ENCODE assay signal across 1 cellular context in the genomic region with DNA sequence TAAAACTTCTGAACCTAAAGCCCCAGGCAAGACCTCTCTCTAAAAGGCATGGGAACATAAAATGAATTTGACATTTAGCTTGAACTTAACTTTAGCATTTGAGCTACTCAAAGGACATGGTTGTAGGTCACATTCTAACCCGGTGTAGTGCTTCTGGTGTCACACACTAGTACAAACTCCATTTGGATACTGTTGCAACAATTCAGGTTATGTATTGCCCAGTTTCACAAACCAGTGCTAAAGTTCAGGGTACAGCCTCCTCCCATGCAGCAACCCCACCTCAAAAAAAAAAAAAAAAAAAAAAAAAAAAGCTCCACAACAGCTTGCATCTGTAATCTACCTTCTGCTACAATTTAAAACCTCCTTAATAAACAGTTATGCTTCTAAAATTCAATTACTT.
TF ChIP-seq lines count a peak whose summit lies in the region.

No MANE protein-coding gene starts in this region.

TF ChIP-seq in HepG2, 621 proteins besides CTCF, POLR2A, EP300 and RAD21 (continued from another document and continues in another):
- TF ChIP-seq, protein P1, sequence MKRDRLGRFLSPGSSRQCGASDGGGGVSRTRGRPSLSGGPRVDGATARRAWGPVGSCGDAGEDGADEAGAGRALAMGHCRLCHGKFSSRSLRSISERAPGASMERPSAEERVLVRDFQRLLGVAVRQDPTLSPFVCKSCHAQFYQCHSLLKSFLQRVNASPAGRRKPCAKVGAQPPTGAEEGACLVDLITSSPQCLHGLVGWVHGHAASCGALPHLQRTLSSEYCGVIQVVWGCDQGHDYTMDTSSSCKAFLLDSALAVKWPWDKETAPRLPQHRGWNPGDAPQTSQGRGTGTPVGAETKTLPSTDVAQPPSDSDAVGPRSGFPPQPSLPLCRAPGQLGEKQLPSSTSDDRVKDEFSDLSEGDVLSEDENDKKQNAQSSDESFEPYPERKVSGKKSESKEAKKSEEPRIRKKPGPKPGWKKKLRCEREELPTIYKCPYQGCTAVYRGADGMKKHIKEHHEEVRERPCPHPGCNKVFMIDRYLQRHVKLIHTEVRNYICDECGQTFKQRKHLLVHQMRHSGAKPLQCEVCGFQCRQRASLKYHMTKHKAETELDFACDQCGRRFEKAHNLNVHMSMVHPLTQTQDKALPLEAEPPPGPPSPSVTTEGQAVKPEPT (CRISPR knock-in tag; IDR thresholded peaks at IDR 0.05; ENCODE audit: low read depth): no peak
- TF ChIP-seq, protein P2, sequence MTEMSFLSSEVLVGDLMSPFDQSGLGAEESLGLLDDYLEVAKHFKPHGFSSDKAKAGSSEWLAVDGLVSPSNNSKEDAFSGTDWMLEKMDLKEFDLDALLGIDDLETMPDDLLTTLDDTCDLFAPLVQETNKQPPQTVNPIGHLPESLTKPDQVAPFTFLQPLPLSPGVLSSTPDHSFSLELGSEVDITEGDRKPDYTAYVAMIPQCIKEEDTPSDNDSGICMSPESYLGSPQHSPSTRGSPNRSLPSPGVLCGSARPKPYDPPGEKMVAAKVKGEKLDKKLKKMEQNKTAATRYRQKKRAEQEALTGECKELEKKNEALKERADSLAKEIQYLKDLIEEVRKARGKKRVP (CRISPR knock-in tag; IDR thresholded peaks at IDR 0.05): peak in 1 of 2 experiments; percentile 77; a peak in 2 of 4 replicates
- TF ChIP-seq PRMT3 (CRISPR knock-in tag; IDR thresholded peaks at IDR 0.05; ENCODE audit: borderline replicate concordance, low read depth): no peak
- TF ChIP-seq, protein P3, sequence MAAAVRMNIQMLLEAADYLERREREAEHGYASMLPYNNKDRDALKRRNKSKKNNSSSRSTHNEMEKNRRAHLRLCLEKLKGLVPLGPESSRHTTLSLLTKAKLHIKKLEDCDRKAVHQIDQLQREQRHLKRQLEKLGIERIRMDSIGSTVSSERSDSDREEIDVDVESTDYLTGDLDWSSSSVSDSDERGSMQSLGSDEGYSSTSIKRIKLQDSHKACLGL (CRISPR knock-in tag; IDR thresholded peaks at IDR 0.05): no peak
- TF ChIP-seq, protein P4, sequence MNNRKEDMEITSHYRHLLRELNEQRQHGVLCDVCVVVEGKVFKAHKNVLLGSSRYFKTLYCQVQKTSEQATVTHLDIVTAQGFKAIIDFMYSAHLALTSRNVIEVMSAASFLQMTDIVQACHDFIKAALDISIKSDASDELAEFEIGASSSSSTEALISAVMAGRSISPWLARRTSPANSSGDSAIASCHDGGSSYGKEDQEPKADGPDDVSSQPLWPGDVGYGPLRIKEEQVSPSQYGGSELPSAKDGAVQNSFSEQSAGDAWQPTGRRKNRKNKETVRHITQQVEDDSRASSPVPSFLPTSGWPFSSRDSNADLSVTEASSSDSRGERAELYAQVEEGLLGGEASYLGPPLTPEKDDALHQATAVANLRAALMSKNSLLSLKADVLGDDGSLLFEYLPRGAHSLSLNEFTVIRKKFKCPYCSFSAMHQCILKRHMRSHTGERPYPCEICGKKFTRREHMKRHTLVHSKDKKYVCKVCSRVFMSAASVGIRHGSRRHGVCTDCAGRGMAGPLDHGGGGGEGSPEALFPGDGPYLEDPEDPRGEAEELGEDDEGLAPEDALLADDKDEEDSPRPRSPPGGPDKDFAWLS (CRISPR knock-in tag; IDR thresholded peaks at IDR 0.05; ENCODE audit: borderline replicate concordance): no peak
- no peak for TF ChIP-seq ZNF333 (CRISPR knock-in tag; IDR thresholded peaks at IDR 0.05; ENCODE audit: borderline replicate concordance)
- no peak for TF ChIP-seq ZNF430 (CRISPR knock-in tag; IDR thresholded peaks at IDR 0.05)
- no peak for TF ChIP-seq ZZZ3 (CRISPR knock-in tag; IDR thresholded peaks at IDR 0.05; ENCODE audit: borderline replicate concordance)
- TF ChIP-seq, protein P5, sequence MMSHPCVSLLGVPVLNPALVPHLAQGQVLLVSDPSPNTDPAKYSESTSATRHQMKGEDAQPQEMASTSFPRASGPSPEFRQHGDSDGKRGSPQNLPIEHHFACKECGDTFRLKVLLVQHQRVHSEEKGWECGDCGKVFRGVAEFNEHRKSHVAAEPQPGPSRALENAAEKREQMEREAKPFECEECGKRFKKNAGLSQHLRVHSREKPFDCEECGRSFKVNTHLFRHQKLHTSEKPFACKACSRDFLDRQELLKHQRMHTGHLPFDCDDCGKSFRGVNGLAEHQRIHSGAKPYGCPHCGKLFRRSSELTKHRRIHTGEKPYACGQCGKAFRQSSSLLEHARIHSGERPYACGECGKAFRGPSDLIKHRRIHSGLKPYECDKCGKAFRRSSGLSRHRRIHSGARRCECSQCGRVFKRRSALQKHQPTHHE (CRISPR knock-in tag; IDR thresholded peaks at IDR 0.05; ENCODE audit: borderline replicate concordance): no peak
- TF ChIP-seq, protein P6, sequence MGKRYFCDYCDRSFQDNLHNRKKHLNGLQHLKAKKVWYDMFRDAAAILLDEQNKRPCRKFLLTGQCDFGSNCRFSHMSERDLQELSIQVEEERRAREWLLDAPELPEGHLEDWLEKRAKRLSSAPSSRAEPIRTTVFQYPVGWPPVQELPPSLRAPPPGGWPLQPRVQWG (CRISPR knock-in tag; IDR thresholded peaks at IDR 0.05; ENCODE audit: borderline replicate concordance, low read depth): no peak
- TF ChIP-seq, protein P7, sequence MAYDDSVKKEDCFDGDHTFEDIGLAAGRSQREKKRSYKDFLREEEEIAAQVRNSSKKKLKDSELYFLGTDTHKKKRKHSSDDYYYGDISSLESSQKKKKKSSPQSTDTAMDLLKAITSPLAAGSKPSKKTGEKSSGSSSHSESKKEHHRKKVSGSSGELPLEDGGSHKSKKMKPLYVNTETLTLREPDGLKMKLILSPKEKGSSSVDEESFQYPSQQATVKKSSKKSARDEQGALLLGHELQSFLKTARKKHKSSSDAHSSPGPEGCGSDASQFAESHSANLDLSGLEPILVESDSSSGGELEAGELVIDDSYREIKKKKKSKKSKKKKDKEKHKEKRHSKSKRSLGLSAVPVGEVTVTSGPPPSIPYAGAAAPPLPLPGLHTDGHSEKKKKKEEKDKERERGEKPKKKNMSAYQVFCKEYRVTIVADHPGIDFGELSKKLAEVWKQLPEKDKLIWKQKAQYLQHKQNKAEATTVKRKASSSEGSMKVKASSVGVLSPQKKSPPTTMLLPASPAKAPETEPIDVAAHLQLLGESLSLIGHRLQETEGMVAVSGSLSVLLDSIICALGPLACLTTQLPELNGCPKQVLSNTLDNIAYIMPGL (CRISPR knock-in tag; IDR thresholded peaks at IDR 0.05; ENCODE audit: borderline replicate concordance in 1 of 2, low read depth in 1 of 2): no peak
- TF ChIP-seq, protein P8, sequence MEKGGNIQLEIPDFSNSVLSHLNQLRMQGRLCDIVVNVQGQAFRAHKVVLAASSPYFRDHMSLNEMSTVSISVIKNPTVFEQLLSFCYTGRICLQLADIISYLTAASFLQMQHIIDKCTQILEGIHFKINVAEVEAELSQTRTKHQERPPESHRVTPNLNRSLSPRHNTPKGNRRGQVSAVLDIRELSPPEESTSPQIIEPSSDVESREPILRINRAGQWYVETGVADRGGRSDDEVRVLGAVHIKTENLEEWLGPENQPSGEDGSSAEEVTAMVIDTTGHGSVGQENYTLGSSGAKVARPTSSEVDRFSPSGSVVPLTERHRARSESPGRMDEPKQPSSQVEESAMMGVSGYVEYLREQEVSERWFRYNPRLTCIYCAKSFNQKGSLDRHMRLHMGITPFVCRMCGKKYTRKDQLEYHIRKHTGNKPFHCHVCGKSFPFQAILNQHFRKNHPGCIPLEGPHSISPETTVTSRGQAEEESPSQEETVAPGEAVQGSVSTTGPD (CRISPR knock-in tag; IDR thresholded peaks at IDR 0.05): no peak
- no peak for TF ChIP-seq ZNF660 (CRISPR knock-in tag; IDR thresholded peaks at IDR 0.05; ENCODE audit: borderline replicate concordance, low read depth)
- TF ChIP-seq SMAD9 (CRISPR knock-in tag; IDR thresholded peaks at IDR 0.05): no peak
- TF ChIP-seq HOXA7 (CRISPR knock-in tag; IDR thresholded peaks at IDR 0.05): no peak
- no peak for TF ChIP-seq ZFP36 (IDR thresholded peaks at IDR 0.05; ENCODE audit: borderline replicate concordance, low read depth, low read length, partially characterized antibody)
- peak; percentile 23; the same call in 1 of the 2 replicates for TF ChIP-seq ZNF629 (CRISPR knock-in tag; conservative IDR thresholded peaks at IDR 0.05)
- peak; percentile 48; the same call in 1 of the 2 replicates for TF ChIP-seq RXRA (CRISPR knock-in tag; IDR thresholded peaks at IDR 0.05)
- TF ChIP-seq, protein P9, sequence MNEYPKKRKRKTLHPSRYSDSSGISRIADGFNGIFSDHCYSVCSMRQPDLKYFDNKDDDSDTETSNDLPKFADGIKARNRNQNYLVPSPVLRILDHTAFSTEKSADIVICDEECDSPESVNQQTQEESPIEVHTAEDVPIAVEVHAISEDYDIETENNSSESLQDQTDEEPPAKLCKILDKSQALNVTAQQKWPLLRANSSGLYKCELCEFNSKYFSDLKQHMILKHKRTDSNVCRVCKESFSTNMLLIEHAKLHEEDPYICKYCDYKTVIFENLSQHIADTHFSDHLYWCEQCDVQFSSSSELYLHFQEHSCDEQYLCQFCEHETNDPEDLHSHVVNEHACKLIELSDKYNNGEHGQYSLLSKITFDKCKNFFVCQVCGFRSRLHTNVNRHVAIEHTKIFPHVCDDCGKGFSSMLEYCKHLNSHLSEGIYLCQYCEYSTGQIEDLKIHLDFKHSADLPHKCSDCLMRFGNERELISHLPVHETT (CRISPR knock-in tag; conservative IDR thresholded peaks at IDR 0.05): no peak
- no peak for TF ChIP-seq TCF7L2 (IDR thresholded peaks at IDR 0.05; ENCODE audit: low read depth, low read length)
- TF ChIP-seq, protein P10, sequence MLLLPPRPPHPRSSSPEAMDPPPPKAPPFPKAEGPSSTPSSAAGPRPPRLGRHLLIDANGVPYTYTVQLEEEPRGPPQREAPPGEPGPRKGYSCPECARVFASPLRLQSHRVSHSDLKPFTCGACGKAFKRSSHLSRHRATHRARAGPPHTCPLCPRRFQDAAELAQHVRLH (CRISPR knock-in tag; IDR thresholded peaks at IDR 0.05; ENCODE audit: borderline replicate concordance, low read depth): no peak
- TF ChIP-seq, protein P11, sequence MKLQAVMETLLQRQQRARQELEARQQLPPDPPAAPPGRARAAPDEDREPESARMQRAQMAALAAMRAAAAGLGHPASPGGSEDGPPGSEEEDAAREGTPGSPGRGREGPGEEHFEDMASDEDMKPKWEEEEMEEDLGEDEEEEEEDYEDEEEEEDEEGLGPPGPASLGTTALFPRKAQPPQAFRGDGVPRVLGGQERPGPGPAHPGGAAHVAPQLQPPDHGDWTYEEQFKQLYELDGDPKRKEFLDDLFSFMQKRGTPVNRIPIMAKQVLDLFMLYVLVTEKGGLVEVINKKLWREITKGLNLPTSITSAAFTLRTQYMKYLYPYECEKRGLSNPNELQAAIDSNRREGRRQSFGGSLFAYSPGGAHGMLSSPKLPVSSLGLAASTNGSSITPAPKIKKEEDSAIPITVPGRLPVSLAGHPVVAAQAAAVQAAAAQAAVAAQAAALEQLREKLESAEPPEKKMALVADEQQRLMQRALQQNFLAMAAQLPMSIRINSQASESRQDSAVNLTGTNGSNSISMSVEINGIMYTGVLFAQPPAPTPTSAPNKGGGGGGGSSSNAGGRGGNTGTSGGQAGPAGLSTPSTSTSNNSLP (IDR thresholded peaks at IDR 0.05; ENCODE audit: low read depth, low read length): peak; percentile 71
- no peak for TF ChIP-seq NAIF1 (CRISPR knock-in tag; IDR thresholded peaks at IDR 0.05; ENCODE audit: borderline replicate concordance)
- TF ChIP-seq ZNF777 (CRISPR knock-in tag; IDR thresholded peaks at IDR 0.05): no peak
- TF ChIP-seq, protein P12, sequence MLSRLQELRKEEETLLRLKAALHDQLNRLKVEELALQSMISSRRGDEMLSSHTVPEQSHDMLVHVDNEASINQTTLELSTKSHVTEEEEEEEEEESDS (CRISPR knock-in tag; IDR thresholded peaks at IDR 0.05; ENCODE audit: borderline replicate concordance): no peak
- TF ChIP-seq, protein P13, sequence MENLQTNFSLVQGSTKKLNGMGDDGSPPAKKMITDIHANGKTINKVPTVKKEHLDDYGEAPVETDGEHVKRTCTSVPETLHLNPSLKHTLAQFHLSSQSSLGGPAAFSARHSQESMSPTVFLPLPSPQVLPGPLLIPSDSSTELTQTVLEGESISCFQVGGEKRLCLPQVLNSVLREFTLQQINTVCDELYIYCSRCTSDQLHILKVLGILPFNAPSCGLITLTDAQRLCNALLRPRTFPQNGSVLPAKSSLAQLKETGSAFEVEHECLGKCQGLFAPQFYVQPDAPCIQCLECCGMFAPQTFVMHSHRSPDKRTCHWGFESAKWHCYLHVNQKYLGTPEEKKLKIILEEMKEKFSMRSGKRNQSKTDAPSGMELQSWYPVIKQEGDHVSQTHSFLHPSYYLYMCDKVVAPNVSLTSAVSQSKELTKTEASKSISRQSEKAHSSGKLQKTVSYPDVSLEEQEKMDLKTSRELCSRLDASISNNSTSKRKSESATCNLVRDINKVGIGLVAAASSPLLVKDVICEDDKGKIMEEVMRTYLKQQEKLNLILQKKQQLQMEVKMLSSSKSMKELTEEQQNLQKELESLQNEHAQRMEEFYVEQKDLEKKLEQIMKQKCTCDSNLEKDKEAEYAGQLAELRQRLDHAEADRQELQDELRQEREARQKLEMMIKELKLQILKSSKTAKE (CRISPR knock-in tag; IDR thresholded peaks at IDR 0.05; ENCODE audit: borderline replicate concordance): peak; percentile 75
- TF ChIP-seq, protein P14, sequence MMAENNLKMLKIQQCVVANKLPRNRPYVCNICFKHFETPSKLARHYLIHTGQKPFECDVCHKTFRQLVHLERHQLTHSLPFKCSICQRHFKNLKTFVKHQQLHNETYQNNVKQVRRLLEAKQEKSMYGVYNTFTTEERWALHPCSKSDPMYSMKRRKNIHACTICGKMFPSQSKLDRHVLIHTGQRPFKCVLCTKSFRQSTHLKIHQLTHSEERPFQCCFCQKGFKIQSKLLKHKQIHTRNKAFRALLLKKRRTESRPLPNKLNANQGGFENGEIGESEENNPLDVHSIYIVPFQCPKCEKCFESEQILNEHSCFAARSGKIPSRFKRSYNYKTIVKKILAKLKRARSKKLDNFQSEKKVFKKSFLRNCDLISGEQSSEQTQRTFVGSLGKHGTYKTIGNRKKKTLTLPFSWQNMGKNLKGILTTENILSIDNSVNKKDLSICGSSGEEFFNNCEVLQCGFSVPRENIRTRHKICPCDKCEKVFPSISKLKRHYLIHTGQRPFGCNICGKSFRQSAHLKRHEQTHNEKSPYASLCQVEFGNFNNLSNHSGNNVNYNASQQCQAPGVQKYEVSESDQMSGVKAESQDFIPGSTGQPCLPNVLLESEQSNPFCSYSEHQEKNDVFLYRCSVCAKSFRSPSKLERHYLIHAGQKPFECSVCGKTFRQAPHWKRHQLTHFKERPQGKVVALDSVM (CRISPR knock-in tag; IDR thresholded peaks at IDR 0.05): no peak
- TF ChIP-seq ZNF296 (CRISPR knock-in tag; conservative IDR thresholded peaks at IDR 0.05): no peak
- TF ChIP-seq, protein P15, sequence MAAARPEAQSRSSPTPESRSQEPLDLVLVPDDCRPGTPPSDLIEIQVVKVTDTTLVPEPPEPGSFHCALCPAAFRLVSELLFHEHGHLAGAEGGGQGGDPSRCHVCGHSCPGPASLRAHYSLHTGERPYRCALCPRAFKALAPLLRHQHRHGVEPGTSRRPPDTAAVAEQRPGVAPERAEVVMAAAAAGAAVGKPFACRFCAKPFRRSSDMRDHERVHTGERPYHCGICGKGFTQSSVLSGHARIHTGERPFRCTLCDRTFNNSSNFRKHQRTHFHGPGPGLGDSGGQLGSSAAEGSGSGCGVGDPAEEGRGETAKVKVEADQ (CRISPR knock-in tag; IDR thresholded peaks at IDR 0.05; ENCODE audit: borderline replicate concordance): 0 out of 2 replicates have a peak, but pooled peaks have one; percentile 57
- TF ChIP-seq MTA3 (CRISPR knock-in tag; IDR thresholded peaks at IDR 0.05): no peak
- no peak for TF ChIP-seq SP1 (IDR thresholded peaks at IDR 0.05)
- no peak for TF ChIP-seq SP1 (CRISPR knock-in tag; IDR thresholded peaks at IDR 0.05)
